In genomic region chr1:8317647-8318360, GRCh38 we compare ENCODE assay signal across 8 cellular contexts. TPM values are rescaled to one million over a fixed set of nuclear protein-coding genes. Genes with fewer than 3 reads are reported as not detected.
DNase-seq lines count a peak whose midpoint lies in the region; ATAC-seq, FAIRE-seq and TF ChIP-seq lines count a peak whose summit lies in the region.

Gene SLC45A1, plus strand, starts transcription at chr1:8318114. Its CDS starts 6,216 bp downstream, at chr1:8324330.

- H3K4me2 ChIP-seq in OCI-LY1 (ENCODE audit: low read length) = peak within 1 kb of the TSS; percentile 51; the same call in 1 of the 2 replicates

- H3K36me3 ChIP-seq in OCI-LY1 (ENCODE audit: insufficient read depth, low read length) = no peaks in the 10 kb centered on the region
- no peaks in the 10 kb centered on the region for H3K36me3 ChIP-seq in naive thymus-derived CD4-positive, alpha-beta T cell (ENCODE audit: control insufficient read depth in 2 of 3, insufficient read depth in 3 of 3, low read length in 3 of 3)

- CTCF ChIA-PET in AG04450 (lab: Charles Lee) = interaction anchor here (0.7 to 4.3 kb wide), 4 partner anchors 120 to 335 kb away, joined by 3 to 53 read pairs (median 28); no protein-coding TSS in a partner anchor
- CTCF ChIA-PET in naive thymus-derived CD4-positive, alpha-beta T cell (lab: Charles Lee) = interaction anchor here (0.5 to 1.0 kb wide), 2 partner anchors 31 to 188 kb away, joined by 3 read pairs; no protein-coding TSS in a partner anchor

- intact Hi-C loops in activated T-helper 1 cell treated with anti-CD3 and anti-CD28 coated beads, Interleukin-12 subunit alpha, Interleukin-12 subunit beta, Interleukin-2, Interleukin-4 antibody, amounts not matched to agents 30 ng/mL and 10 ng/mL and 1 ng/mL, durations not matched to agents 14 hours and 24 hours and 36 hours (cut with micrococcal nuclease) = loop anchor here (1.0 to 2.0 kb wide), 2 partner anchors 221 to 292 kb away; partner anchors contain the start of gene ERRFI1
- intact Hi-C loops in naive thymus-derived CD4-positive, alpha-beta T cell (cut with micrococcal nuclease) = loop anchor here (1.0 to 5.0 kb wide), 4 partner anchors 31 to 336 kb away; partner anchors contain the start of gene ERRFI1 (in 2 of the 2)

- FAIRE-seq in H54 (lab: Jason Lieb, UNC) = no peak

- no peaks in the 10 kb centered on the region for H4K20me1 ChIP-seq in OCI-LY1 (ENCODE audit: insufficient read depth, low read length)

- H3K27ac ChIP-seq in AG04450 (ENCODE audit: low read depth, low read length) (no peak within 1 kb of the TSS), OCI-LY1 (ENCODE audit: low read depth, low read length, poor library complexity, severe bottlenecking) (no peak within 1 kb of the TSS)
- H3K27ac ChIP-seq in naive thymus-derived CD4-positive, alpha-beta T cell (ENCODE audit: low read depth, low read length) = peak within 1 kb of the TSS; percentile 19

- H3K4me3 ChIP-seq in AG04450 (ENCODE audit: low read depth, low read length) (peak within 1 kb of the TSS; percentile 67), OCI-LY1 (ENCODE audit: low read depth, low read length, poor library complexity, severe bottlenecking) (peak within 1 kb of the TSS; percentile 35)
- H3K4me3 ChIP-seq in naive thymus-derived CD4-positive, alpha-beta T cell (ENCODE audit: low read length) = peak within 1 kb of the TSS; percentile 67

- H3K36me3 Mint-ChIP-seq in activated T-helper 1 cell treated with anti-CD3 and anti-CD28 coated beads, Interleukin-12 subunit alpha, Interleukin-12 subunit beta, Interleukin-2, Interleukin-4 antibody, amounts not matched to agents 30 ng/mL and 10 ng/mL and 1 ng/mL, durations not matched to agents 14 hours and 24 hours and 36 hours (ENCODE audit: low read depth) = no peaks in the 10 kb centered on the region
- H3K36me3 Mint-ChIP-seq in naive thymus-derived CD4-positive, alpha-beta T cell = peaks cover 0 to 6% (median 0%) of the 10 kb centered on the region in 5 donors

- no peak within 1 kb of the TSS for H3K27ac Mint-ChIP-seq in activated T-helper 1 cell treated with anti-CD3 and anti-CD28 coated beads, Interleukin-12 subunit alpha, Interleukin-12 subunit beta, Interleukin-2, Interleukin-4 antibody, amounts not matched to agents 30 ng/mL and 10 ng/mL and 1 ng/mL, durations not matched to agents 14 hours and 24 hours and 36 hours
- peak within 1 kb of the TSS in 4 of 9 donors; percentile 30 to 81 (median 68) for H3K27ac Mint-ChIP-seq in naive thymus-derived CD4-positive, alpha-beta T cell

- H3F3A ChIP-seq in OCI-LY1 (ENCODE audit: insufficient read depth, low read length) = no peaks in the 10 kb centered on the region

- no peaks in the 10 kb centered on the region for H3K9me3 ChIP-seq in AG04450 (ENCODE audit: control insufficient read depth, insufficient read depth, low read length)
- no peaks in the 10 kb centered on the region for H3K9me3 ChIP-seq in OCI-LY1 (ENCODE audit: low read length)
- no peaks in the 10 kb centered on the region for H3K9me3 ChIP-seq in naive thymus-derived CD4-positive, alpha-beta T cell (ENCODE audit: control insufficient read depth in 2 of 3, low read length in 3 of 3)

- no peaks in the 10 kb centered on the region for H3K27me3 ChIP-seq in AG04450 (ENCODE audit: control insufficient read depth, insufficient read depth, low read length)
- H3K27me3 ChIP-seq in OCI-LY1 (ENCODE audit: insufficient read depth, low read length) = peaks cover 7% of the 10 kb centered on the region; the same call in 1 of the 2 replicates
- H3K27me3 ChIP-seq in naive thymus-derived CD4-positive, alpha-beta T cell (ENCODE audit: control insufficient read depth in 2 of 2, insufficient read depth in 2 of 2, low read length in 2 of 2) = peaks cover 5 to 8% of the 10 kb centered on the region in 2 donors

- no peak within 1 kb of the TSS for H3K9ac ChIP-seq in OCI-LY1 (ENCODE audit: low read length)

- TF ChIP-seq CTCF in AG04450 (IDR thresholded peaks at IDR 0.05; ENCODE audit: low read depth, low read length) (no peak), OCI-LY1 (IDR thresholded peaks at IDR 0.05; ENCODE audit: low read length) (no peak)

- peaks cover 7% of the 10 kb centered on the region for H3K4me1 ChIP-seq in OCI-LY1 (ENCODE audit: insufficient read depth, low read length, severe bottlenecking)
- peaks cover 4 to 11% of the 10 kb centered on the region in 2 donors for H3K4me1 ChIP-seq in naive thymus-derived CD4-positive, alpha-beta T cell (ENCODE audit: control insufficient read depth in 2 of 2, insufficient read depth in 2 of 2, low read length in 2 of 2)

- no peak within 1 kb of the TSS for H2AFZ ChIP-seq in OCI-LY1 (ENCODE audit: low read length)

- POLR2A ChIA-PET in AG04450 (lab: Yijun Ruan, JAX) = interaction anchor here (1.6 kb wide), 1 partner anchor 26 kb away, joined by 4 read pairs; no protein-coding TSS in a partner anchor
- POLR2A ChIA-PET in naive thymus-derived CD4-positive, alpha-beta T cell (lab: Charles Lee) = interaction anchor here (1.3 kb wide), 1 partner anchor 290 kb away, joined by 3 read pairs; no protein-coding TSS in a partner anchor

- peaks cover 18% of the 10 kb centered on the region for H3K4me1 Mint-ChIP-seq in activated T-helper 1 cell treated with anti-CD3 and anti-CD28 coated beads, Interleukin-12 subunit alpha, Interleukin-12 subunit beta, Interleukin-2, Interleukin-4 antibody, amounts not matched to agents 30 ng/mL and 10 ng/mL and 1 ng/mL, durations not matched to agents 14 hours and 24 hours and 36 hours (ENCODE audit: low read depth)
- peaks cover 6 to 34% (median 23%) of the 10 kb centered on the region in 7 donors for H3K4me1 Mint-ChIP-seq in naive thymus-derived CD4-positive, alpha-beta T cell

- ATAC-seq in naive thymus-derived CD4-positive, alpha-beta T cell = peak; percentile 94
- ATAC-seq in GM19328 (IDR thresholded peaks at IDR 0.05; ENCODE audit: unreplicated experiment) = no peak

- DNase-seq in AG04450 (ENCODE audit: low read depth, low spot score) (no peak), H54 (ENCODE audit: insufficient read length, low spot score) (peak; percentile 80), fibroblast of gingiva (ENCODE audit: low read depth) (peak; percentile 52)
- DNase-seq in activated T-helper 1 cell treated with anti-CD3 and anti-CD28 coated beads, Interleukin-12 subunit alpha, Interleukin-12 subunit beta, Interleukin-2, Interleukin-4 antibody, amounts not matched to agents 30 ng/mL and 10 ng/mL and 1 ng/mL, durations not matched to agents 14 hours and 24 hours and 36 hours (ENCODE audit: low spot score) = peak; percentile 77
- peak; percentile 69 to 89 (median 77) for DNase-seq in naive thymus-derived CD4-positive, alpha-beta T cell
- peak; percentile 60 for DNase-seq in stimulated activated CD8-positive, alpha-beta memory T cell treated with anti-CD3 and anti-CD28 coated beads, Interleukin-7, amount 100 ng/mL, for 24 hours (ENCODE audit: low read depth)

- no peaks in the 10 kb centered on the region for H3K9me2 ChIP-seq in OCI-LY1 (ENCODE audit: low read depth, low read length)

- TF ChIP-seq POLR2A in H54 (IDR thresholded peaks at IDR 0.05; ENCODE audit: low read depth, low read length) = no peak

- no peaks in the 10 kb centered on the region for H3K79me2 ChIP-seq in OCI-LY1 (ENCODE audit: insufficient read depth, low read length)

- peak within 1 kb of the TSS; percentile 79 for H3K4me3 Mint-ChIP-seq in activated T-helper 1 cell treated with anti-CD3 and anti-CD28 coated beads, Interleukin-12 subunit alpha, Interleukin-12 subunit beta, Interleukin-2, Interleukin-4 antibody, amounts not matched to agents 30 ng/mL and 10 ng/mL and 1 ng/mL, durations not matched to agents 14 hours and 24 hours and 36 hours
- H3K4me3 Mint-ChIP-seq in naive thymus-derived CD4-positive, alpha-beta T cell = peak within 1 kb of the TSS; percentile 75 to 91 (median 81)

- peaks cover 4% of the 10 kb centered on the region for H3K9me3 Mint-ChIP-seq in activated T-helper 1 cell treated with anti-CD3 and anti-CD28 coated beads, Interleukin-12 subunit alpha, Interleukin-12 subunit beta, Interleukin-2, Interleukin-4 antibody, amounts not matched to agents 30 ng/mL and 10 ng/mL and 1 ng/mL, durations not matched to agents 14 hours and 24 hours and 36 hours
- H3K9me3 Mint-ChIP-seq in naive thymus-derived CD4-positive, alpha-beta T cell = peaks cover 0 to 4% (median 0%) of the 10 kb centered on the region in 11 donors

- peaks cover 57% of the 10 kb centered on the region for H3K27me3 Mint-ChIP-seq in activated T-helper 1 cell treated with anti-CD3 and anti-CD28 coated beads, Interleukin-12 subunit alpha, Interleukin-12 subunit beta, Interleukin-2, Interleukin-4 antibody, amounts not matched to agents 30 ng/mL and 10 ng/mL and 1 ng/mL, durations not matched to agents 14 hours and 24 hours and 36 hours (ENCODE audit: insufficient read depth)
- peaks cover 7 to 58% (median 33%) of the 10 kb centered on the region in 5 donors for H3K27me3 Mint-ChIP-seq in naive thymus-derived CD4-positive, alpha-beta T cell

RNA-seq across cellular contexts. Expression of gene SLC45A1, which starts in this region (rescaled TPM):
- 1.5 and 2.4 TPM in 2 replicates for polyA plus RNA-seq in AG04450 (2011; rRNA removed)
- 1.7 and 2.0 TPM in 2 replicates for polyA minus RNA-seq in AG04450 (2011; rRNA and poly(A)+ RNA removed)
- 0.39 and 0.57 TPM in 2 replicates for total RNA-seq in activated T-helper 1 cell treated with anti-CD3 and anti-CD28 coated beads, Interleukin-12 subunit alpha, Interleukin-12 subunit beta, Interleukin-2, Interleukin-4 antibody, amounts not matched to agents 30 ng/mL and 10 ng/mL and 1 ng/mL, durations not matched to agents 14 hours and 24 hours and 36 hours
- total RNA-seq in naive thymus-derived CD4-positive, alpha-beta T cell = 1 to 10 TPM in 4 of 5 experiments, under 1 TPM in 1; 0.15 to 1.5 (median 1.3) TPM
- under 1 TPM; 0.55 to 0.91 TPM for polyA plus RNA-seq in naive thymus-derived CD4-positive, alpha-beta T cell

Comparison
In these comparisons a context has a peak if more than half of its experiments do, and no peak if none do; other contexts are left out.
1. Peak in DNase-seq in activated T-helper 1 cell treated with anti-CD3 and anti-CD28 coated beads, Interleukin-12 subunit alpha, Interleukin-12 subunit beta, Interleukin-2, Interleukin-4 antibody, amounts not matched to agents 30 ng/mL and 10 ng/mL and 1 ng/mL, durations not matched to agents 14 hours and 24 hours and 36 hours; RNA of the gene not detected or under 1 TPM.